10 cellular contexts compared by ENCODE assay signal in the genomic region with DNA sequence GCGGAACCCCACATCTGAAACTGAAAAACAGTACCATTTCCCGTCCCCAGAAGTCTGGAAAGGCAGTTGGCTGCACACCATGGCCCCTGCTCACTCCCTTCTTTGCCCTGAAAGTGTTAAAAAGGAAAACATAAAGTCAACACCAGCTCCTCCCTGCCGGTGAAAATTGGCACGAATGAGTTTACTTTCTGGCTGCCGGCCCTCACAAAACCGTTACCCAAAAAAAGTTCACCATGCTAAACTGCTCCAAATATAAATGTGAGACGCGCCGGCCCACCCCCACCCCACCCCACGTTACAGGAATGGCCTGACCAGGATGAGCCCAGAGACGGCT. TPM values are rescaled to one million over a fixed set of nuclear protein-coding genes. Genes with fewer than 3 reads are reported as not detected.
DNase-seq lines count a peak whose midpoint lies in the region; ATAC-seq and TF ChIP-seq lines count a peak whose summit lies in the region.
"Had no signal": no experiment of that assay in that cellular context is flagged by ENCODE, and none has a peak within 500 bp of the region (broad histone marks: within the 10 kb centered on the region; RNA-seq: fewer than 3 reads in every experiment).

No MANE protein-coding gene starts in this region.

- H2AFZ ChIP-seq in osteoblast (ENCODE audit: low read length) = no peak overlapping the region

- 1% methylated on average over 10 of the region's 11 CpGs; no CpG with 5 or more reads in 1 of the 2 donors for WGBS in gastroesophageal sphincter (ENCODE audit: low coverage in 1 of 2), 2 donors

- H3K27ac ChIP-seq in BLaER1 (no peak overlapping the region; the same call in 1 of the 2 replicates), RWPE1 (peak overlapping the region; percentile 88), gastroesophageal sphincter (peak overlapping the region; percentile 76 to 98 (median 94)), osteoblast (ENCODE audit: low read depth, low read length) (peak overlapping the region; percentile 65)

- TF ChIP-seq CTCF in RWPE1 (conservative IDR thresholded peaks at IDR 0.05; ENCODE audit: low read depth) = no peak
- no peak for TF ChIP-seq CTCF in gastroesophageal sphincter (IDR thresholded peaks at IDR 0.05)
- no peak for TF ChIP-seq CTCF in osteoblast (IDR thresholded peaks at IDR 0.05; ENCODE audit: extremely low read depth, low read depth, low read length)

- TF ChIP-seq EP300 in gastroesophageal sphincter (IDR thresholded peaks at IDR 0.05) = no peak

- H3K36me3 ChIP-seq in BLaER1 (no peaks in the 10 kb centered on the region), gastroesophageal sphincter (no peaks in the 10 kb centered on the region), osteoblast (ENCODE audit: insufficient read depth, low read length) (no peaks in the 10 kb centered on the region)

- CTCF ChIA-PET in RWPE1 (lab: Yijun Ruan, JAX) = interaction anchor here (0.6 kb wide), 1 partner anchor 203 kb away, joined by 4 read pairs; no protein-coding TSS in a partner anchor

- peaks cover 54% of the 10 kb centered on the region for H3K79me2 ChIP-seq in osteoblast (ENCODE audit: insufficient read depth, low read length)

- H3K9me3 ChIP-seq in BLaER1 = no peaks in the 10 kb centered on the region
- H3K9me3 ChIP-seq in gastroesophageal sphincter = no peaks in the 10 kb centered on the region
- no peaks in the 10 kb centered on the region for H3K9me3 ChIP-seq in osteoblast (ENCODE audit: low read depth, low read length)

- H3K4me3 ChIP-seq in BLaER1 (peak overlapping the region; percentile 79), gastroesophageal sphincter (peak overlapping the region; percentile 76 to 81), osteoblast (ENCODE audit: insufficient read depth, low read length) (peak overlapping the region; percentile 84)

- peak overlapping the region; percentile 98 for H3K4me2 ChIP-seq in BLaER1
- peak overlapping the region; percentile 84 for H3K4me2 ChIP-seq in osteoblast (ENCODE audit: insufficient read depth, low read length)

- DNase-seq in RWPE1 (ENCODE audit: low spot score) (no peak), osteoblast (ENCODE audit: insufficient read length, low spot score, missing footprints) (peak; percentile 88), NCI-H128 (lab: John Stamatoyannopoulos, UW; ENCODE audit: unreplicated experiment) (no peak), NCI-H524 treated with DMSO at 0.1 percent for 48 hours (lab: John Stamatoyannopoulos, UW) (no peak)
- DNase-seq: activated CD4-positive, alpha-beta T cell treated with anti-CD3 and anti-CD28 coated beads, Interleukin-2, amount 10 ng/mL, durations not matched to agents 7 days and 5 days; NCI-H2029 treated with DMSO at 0.1 percent for 48 hours had no signal

- ATAC-seq in gastroesophageal sphincter = no peak
- ATAC-seq in GM21737 (IDR thresholded peaks at IDR 0.05; ENCODE audit: unreplicated experiment) = no peak
- no peak for ATAC-seq in HG02759 (IDR thresholded peaks at IDR 0.05; ENCODE audit: unreplicated experiment)

- H4K20me1 ChIP-seq in BLaER1 (peaks cover 57% of the 10 kb centered on the region), osteoblast (ENCODE audit: insufficient read depth, low read length) (peaks cover 25% of the 10 kb centered on the region)

- H3K4me1 ChIP-seq in BLaER1 = peaks cover 49% of the 10 kb centered on the region
- H3K4me1 ChIP-seq in gastroesophageal sphincter = peaks cover 0 to 62% (median 23%) of the 10 kb centered on the region in 3 donors
- peaks cover 38% of the 10 kb centered on the region for H3K4me1 ChIP-seq in osteoblast (ENCODE audit: insufficient read depth, low read length)

- H3K9ac ChIP-seq in BLaER1 = peak overlapping the region; percentile 87

- TF ChIP-seq POLR2A in gastroesophageal sphincter (IDR thresholded peaks at IDR 0.05) = no peak

- POLR2A ChIA-PET in RWPE1 (lab: Yijun Ruan, JAX; ENCODE audit: low non-redundant PET) = no interaction called here

- H3K27me3 ChIP-seq in BLaER1 (no peaks in the 10 kb centered on the region), gastroesophageal sphincter (no peaks in the 10 kb centered on the region), osteoblast (ENCODE audit: insufficient read depth, low read length) (no peaks in the 10 kb centered on the region)

RNA-seq across cellular contexts. Expression of a gene that starts 1.2 kb away (rescaled TPM):
- total RNA-seq in gastroesophageal sphincter (10 to 100 TPM; 40.8 to 73.8 (median 47.7) TPM), osteoblast (32.4 and 36.9 TPM in 2 replicates)
